Comparison of ENCODE assay signal across 26 cellular contexts in genomic region chr3:72328755-72329154, GRCh38.
"Had no signal": no experiment of that assay in that cellular context is flagged by ENCODE, and none has a peak within 500 bp of the region (broad histone marks: within the 10 kb centered on the region; RNA-seq: fewer than 3 reads in every experiment).

No MANE protein-coding gene starts in this region.

- H3K4me3 Mint-ChIP-seq: activated CD4-positive, alpha-beta memory T cell treated with anti-CD3 and anti-CD28 coated beads, Interleukin-2, amount 10 ng/mL, durations not matched to agents 7 days and 5 days; activated CD8-positive, alpha-beta memory T cell treated with anti-CD3 and anti-CD28 coated beads, Interleukin-2, amount 10 ng/mL, durations not matched to agents 7 days and 5 days; activated naive CD4-positive, alpha-beta T cell treated with anti-CD3 and anti-CD28 coated beads, Interleukin-2, amount 10 ng/mL, durations not matched to agents 7 days and 5 days; activated naive CD8-positive, alpha-beta T cell; activated naive CD8-positive, alpha-beta T cell treated with anti-CD3 and anti-CD28 coated beads, Interleukin-2, amount 50 U/mL, for 24 hours; T-cell; T-helper 17 cell had no signal

- H3K27me3 Mint-ChIP-seq: activated naive CD8-positive, alpha-beta T cell had no signal

- H3K36me3 Mint-ChIP-seq: activated CD8-positive, alpha-beta memory T cell treated with anti-CD3 and anti-CD28 coated beads, Interleukin-2, amount 10 ng/mL, durations not matched to agents 7 days and 5 days; activated naive CD4-positive, alpha-beta T cell treated with anti-CD3 and anti-CD28 coated beads, Interleukin-2, amount 10 ng/mL, durations not matched to agents 7 days and 5 days; activated naive CD8-positive, alpha-beta T cell; T-cell had no signal

- H2AFZ ChIP-seq: PC-9 had no signal

- H3K27ac ChIP-seq: brain microvascular endothelial cell, PC-9, RWPE1, VCaP had no signal

- H3K27ac Mint-ChIP-seq: activated CD4-positive, alpha-beta memory T cell treated with anti-CD3 and anti-CD28 coated beads, Interleukin-2, amount 10 ng/mL, durations not matched to agents 7 days and 5 days; activated CD8-positive, alpha-beta memory T cell treated with anti-CD3 and anti-CD28 coated beads, Interleukin-2, amount 10 ng/mL, durations not matched to agents 7 days and 5 days; activated naive CD4-positive, alpha-beta T cell treated with anti-CD3 and anti-CD28 coated beads, Interleukin-2, amount 10 ng/mL, durations not matched to agents 7 days and 5 days; activated naive CD8-positive, alpha-beta T cell; activated naive CD8-positive, alpha-beta T cell treated with anti-CD3 and anti-CD28 coated beads, Interleukin-2, amount 50 U/mL, for 24 hours; T-cell; T-helper 17 cell had no signal

- H3K36me3 ChIP-seq: brain microvascular endothelial cell had no signal

- H3K9me3 Mint-ChIP-seq: activated naive CD8-positive, alpha-beta T cell treated with anti-CD3 and anti-CD28 coated beads, Interleukin-2, amount 50 U/mL, for 24 hours had no signal

- DNase-seq: activated CD4-positive, alpha-beta memory T cell treated with anti-CD3 and anti-CD28 coated beads, Interleukin-2, amount 10 ng/mL, durations not matched to agents 7 days and 5 days; activated CD4-positive, alpha-beta T cell treated with anti-CD3 and anti-CD28 coated beads for 1 hour; activated CD4-positive, alpha-beta T cell treated with anti-CD3 and anti-CD28 coated beads for 48 hours; activated CD4-positive, CD25-positive, alpha-beta regulatory T cell; activated CD8-positive, alpha-beta memory T cell treated with anti-CD3 and anti-CD28 coated beads for 24 hours; activated CD8-positive, alpha-beta memory T cell treated with anti-CD3 and anti-CD28 coated beads, Interleukin-2, amount 10 ng/mL, durations not matched to agents 7 days and 5 days; activated CD8-positive, alpha-beta memory T cell treated with anti-CD3 and anti-CD28 coated beads, Interleukin-2, amount 50 U/mL, for 48 hours; activated effector memory CD4-positive, alpha-beta T cell treated with Interleukin-2 at 50 U/mL for 16 hours; activated naive CD4-positive, alpha-beta T cell treated with anti-CD3 and anti-CD28 coated beads, Interleukin-2, amount 10 ng/mL, durations not matched to agents 7 days and 5 days; activated naive CD8-positive, alpha-beta T cell treated with anti-CD3 and anti-CD28 coated beads, Interleukin-2, amount 50 U/mL, for 24 hours; activated T-cell treated with anti-CD3 and anti-CD28 coated beads, Interleukin-2, amount 50 U/mL, for 48 hours; brain microvascular endothelial cell; NCI-H1436; NCI-H1694; NCI-H1930; NCI-H2081 treated with DMSO at 0.1 percent for 48 hours; NCI-H226; NCI-H446 treated with DMSO at 0.1 percent for 48 hours; NCI-H524 treated with DMSO at 0.1 percent for 48 hours; PC-9; SIG-M5; T-cell; T-helper 17 cell had no signal

- H3K4me2 ChIP-seq: PC-9 had no signal

- H3K4me1 Mint-ChIP-seq: activated CD4-positive, alpha-beta memory T cell treated with anti-CD3 and anti-CD28 coated beads, Interleukin-2, amount 10 ng/mL, durations not matched to agents 7 days and 5 days; activated CD8-positive, alpha-beta memory T cell treated with anti-CD3 and anti-CD28 coated beads, Interleukin-2, amount 10 ng/mL, durations not matched to agents 7 days and 5 days; activated naive CD4-positive, alpha-beta T cell treated with anti-CD3 and anti-CD28 coated beads, Interleukin-2, amount 10 ng/mL, durations not matched to agents 7 days and 5 days; activated naive CD8-positive, alpha-beta T cell treated with anti-CD3 and anti-CD28 coated beads, Interleukin-2, amount 50 U/mL, for 24 hours; T-cell; T-helper 17 cell had no signal

- ATAC-seq: activated CD8-positive, alpha-beta memory T cell treated with anti-CD3 and anti-CD28 coated beads, Interleukin-2, amount 10 ng/mL, durations not matched to agents 7 days and 5 days; activated naive CD8-positive, alpha-beta T cell treated with anti-CD3 and anti-CD28 coated beads, Interleukin-2, amount 50 U/mL, for 24 hours; T-cell; T-helper 17 cell had no signal

- H3K4me3 ChIP-seq: PC-9 had no signal
